ENCODE assay signal across 1 cellular context in the genomic region with DNA sequence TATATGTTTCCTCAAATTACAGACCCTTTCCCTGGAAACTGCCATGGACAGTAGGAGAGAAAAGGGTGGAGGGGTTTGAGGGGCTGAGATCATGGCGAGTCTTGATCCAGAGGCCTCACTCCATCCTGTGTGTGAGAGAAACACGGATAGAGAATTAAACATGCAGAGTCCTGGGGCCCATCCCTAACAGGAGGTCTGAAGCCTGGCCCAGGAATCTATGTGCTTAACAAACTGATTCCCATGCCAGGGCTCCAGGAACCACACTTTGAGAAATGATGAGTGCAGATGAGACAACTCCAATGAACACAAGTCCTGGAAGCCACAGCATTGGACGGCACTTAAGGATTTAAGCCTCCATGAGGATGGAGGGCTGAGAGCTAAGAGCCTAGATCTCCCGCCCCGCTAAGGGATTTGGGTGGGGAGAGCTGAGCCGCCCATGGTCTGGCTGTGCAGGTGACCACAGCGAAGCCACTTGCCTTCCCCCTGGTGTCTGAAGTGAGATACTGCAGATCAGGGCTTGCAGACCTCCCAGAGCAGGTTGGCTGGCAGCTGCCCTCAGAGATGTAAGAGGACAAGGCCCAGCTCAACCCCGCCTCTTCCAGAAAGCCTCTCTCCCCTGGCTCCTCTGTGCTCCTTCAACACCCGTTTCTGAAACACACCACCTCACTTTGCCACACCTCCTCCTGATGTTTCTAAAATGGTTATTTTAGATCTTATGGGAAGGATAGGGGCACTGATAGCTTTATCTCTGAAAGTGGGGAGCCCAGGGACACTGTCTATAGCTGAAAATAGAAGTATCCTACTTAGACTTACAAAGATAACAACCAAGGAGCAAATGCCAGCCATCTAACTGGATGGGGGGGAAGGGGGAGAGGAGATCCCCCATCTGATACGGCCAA.
TF ChIP-seq lines count a peak whose summit lies in the region.

No MANE protein-coding gene starts in this region.

TF ChIP-seq in H1, 55 proteins besides CTCF, POLR2A, EP300 and RAD21 (continued from another document):
- TF ChIP-seq JUND (IDR thresholded peaks at IDR 0.05; ENCODE audit: low read length), result no peak
- TF ChIP-seq TAF7 (optimal IDR thresholded peaks at IDR 0.05; ENCODE audit: borderline replicate concordance, low read depth, low read length), result no peak
- TF ChIP-seq, protein P1, sequence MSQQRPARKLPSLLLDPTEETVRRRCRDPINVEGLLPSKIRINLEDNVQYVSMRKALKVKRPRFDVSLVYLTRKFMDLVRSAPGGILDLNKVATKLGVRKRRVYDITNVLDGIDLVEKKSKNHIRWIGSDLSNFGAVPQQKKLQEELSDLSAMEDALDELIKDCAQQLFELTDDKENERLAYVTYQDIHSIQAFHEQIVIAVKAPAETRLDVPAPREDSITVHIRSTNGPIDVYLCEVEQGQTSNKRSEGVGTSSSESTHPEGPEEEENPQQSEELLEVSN (IDR thresholded peaks at IDR 0.05), result no peak
- no peak for TF ChIP-seq TAF1 (IDR thresholded peaks at IDR 0.05; ENCODE audit: low read depth, low read length)
- TF ChIP-seq ZNF274 (IDR thresholded peaks at IDR 0.05; ENCODE audit: borderline replicate concordance, extremely low read depth, low read length), result no peak
- TF ChIP-seq, protein P2, sequence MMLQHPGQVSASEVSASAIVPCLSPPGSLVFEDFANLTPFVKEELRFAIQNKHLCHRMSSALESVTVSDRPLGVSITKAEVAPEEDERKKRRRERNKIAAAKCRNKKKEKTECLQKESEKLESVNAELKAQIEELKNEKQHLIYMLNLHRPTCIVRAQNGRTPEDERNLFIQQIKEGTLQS (IDR thresholded peaks at IDR 0.05; ENCODE audit: insufficient read depth, low read depth, low read length), result 0 out of 2 replicates have a peak, but pooled peaks have one; percentile 28
- no peak for TF ChIP-seq KDM4A (IDR thresholded peaks at IDR 0.05; ENCODE audit: low read depth, low read length, severe bottlenecking)
- TF ChIP-seq, protein P3, sequence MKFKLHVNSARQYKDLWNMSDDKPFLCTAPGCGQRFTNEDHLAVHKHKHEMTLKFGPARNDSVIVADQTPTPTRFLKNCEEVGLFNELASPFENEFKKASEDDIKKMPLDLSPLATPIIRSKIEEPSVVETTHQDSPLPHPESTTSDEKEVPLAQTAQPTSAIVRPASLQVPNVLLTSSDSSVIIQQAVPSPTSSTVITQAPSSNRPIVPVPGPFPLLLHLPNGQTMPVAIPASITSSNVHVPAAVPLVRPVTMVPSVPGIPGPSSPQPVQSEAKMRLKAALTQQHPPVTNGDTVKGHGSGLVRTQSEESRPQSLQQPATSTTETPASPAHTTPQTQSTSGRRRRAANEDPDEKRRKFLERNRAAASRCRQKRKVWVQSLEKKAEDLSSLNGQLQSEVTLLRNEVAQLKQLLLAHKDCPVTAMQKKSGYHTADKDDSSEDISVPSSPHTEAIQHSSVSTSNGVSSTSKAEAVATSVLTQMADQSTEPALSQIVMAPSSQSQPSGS (IDR thresholded peaks at IDR 0.05; ENCODE audit: low read length), result no peak
- no peak for TF ChIP-seq YY1 (IDR thresholded peaks at IDR 0.05; ENCODE audit: low read depth, low read length)
- peak; percentile 54; the same call in 1 of the 2 replicates for TF ChIP-seq TCF12 (IDR thresholded peaks at IDR 0.05; ENCODE audit: low read depth, low read length)
- TF ChIP-seq SIRT6 (IDR thresholded peaks at IDR 0.05; ENCODE audit: low read length), result no peak
- TF ChIP-seq CHD1 (IDR thresholded peaks at IDR 0.05; ENCODE audit: low read depth, low read length), result no peak
- TF ChIP-seq, protein P4, sequence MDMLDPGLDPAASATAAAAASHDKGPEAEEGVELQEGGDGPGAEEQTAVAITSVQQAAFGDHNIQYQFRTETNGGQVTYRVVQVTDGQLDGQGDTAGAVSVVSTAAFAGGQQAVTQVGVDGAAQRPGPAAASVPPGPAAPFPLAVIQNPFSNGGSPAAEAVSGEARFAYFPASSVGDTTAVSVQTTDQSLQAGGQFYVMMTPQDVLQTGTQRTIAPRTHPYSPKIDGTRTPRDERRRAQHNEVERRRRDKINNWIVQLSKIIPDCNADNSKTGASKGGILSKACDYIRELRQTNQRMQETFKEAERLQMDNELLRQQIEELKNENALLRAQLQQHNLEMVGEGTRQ (IDR thresholded peaks at IDR 0.05; ENCODE audit: low read length), result 0 out of 2 replicates have a peak, but pooled peaks have one; percentile 29
- TF ChIP-seq, protein P5, sequence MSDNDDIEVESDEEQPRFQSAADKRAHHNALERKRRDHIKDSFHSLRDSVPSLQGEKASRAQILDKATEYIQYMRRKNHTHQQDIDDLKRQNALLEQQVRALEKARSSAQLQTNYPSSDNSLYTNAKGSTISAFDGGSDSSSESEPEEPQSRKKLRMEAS (IDR thresholded peaks at IDR 0.05), result 0 out of 2 replicates have a peak, but pooled peaks have one; percentile 34
- TF ChIP-seq HDAC2 (IDR thresholded peaks at IDR 0.05; ENCODE audit: borderline replicate concordance in 1 of 2, low read depth in 2 of 2, low read length in 2 of 2), result 0 out of 4 replicates have a peak, but pooled peaks of 1 of the 2 experiments have one; percentile 53
- no peak for TF ChIP-seq SP2 (IDR thresholded peaks at IDR 0.05; ENCODE audit: low read length)
- TF ChIP-seq SP4 (IDR thresholded peaks at IDR 0.05; ENCODE audit: low read length), result no peak
